20 cellular contexts compared by ENCODE assay signal in the genomic region with DNA sequence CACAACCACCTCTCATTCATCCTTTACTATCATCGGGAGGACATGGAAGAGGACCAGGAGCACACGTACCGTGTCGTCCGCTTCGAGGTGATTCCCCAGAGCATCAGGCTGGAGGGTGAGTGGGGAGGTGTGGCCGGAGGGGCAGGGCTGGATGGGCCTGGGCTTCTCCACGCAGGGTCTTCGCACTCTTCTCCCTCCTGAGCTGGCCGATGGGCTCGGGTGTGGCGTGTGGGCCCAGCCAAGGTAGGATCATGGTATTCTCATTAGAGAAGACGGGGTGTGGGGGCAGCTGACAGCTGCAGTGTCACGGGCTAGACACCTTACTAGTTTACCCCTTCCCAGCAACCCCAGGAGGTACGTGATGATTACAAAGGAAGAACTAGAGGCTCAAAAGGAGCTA. TPM values are rescaled to one million over a fixed set of nuclear protein-coding genes. Genes with fewer than 3 reads are reported as not detected.
A peak's percentile ranks its signal among the peaks of the same experiment; 100 is the strongest.
DNase-seq lines count a peak whose midpoint lies in the region; ATAC-seq and TF ChIP-seq lines count a peak whose summit lies in the region.
"Had no signal": no experiment of that assay in that cellular context is flagged by ENCODE, and none has a peak within 500 bp of the region (broad histone marks: within the 10 kb centered on the region; RNA-seq: fewer than 3 reads in every experiment).

No MANE protein-coding gene starts in this region.

- DNase-seq in activated T-cell treated with anti-CD3 and anti-CD28 coated beads, Interleukin-2, amount 50 U/mL, for 24 hours, result no peak
- DNase-seq in activated T-cell treated with anti-CD3 and anti-CD28 coated beads, Interleukin-2, amount 50 U/mL, for 4 hours, result no peak
- DNase-seq in RWPE2 (ENCODE audit: low spot score), result peak; percentile 69
- DNase-seq in islet precursor cell, result peak; percentile 38
- peak; percentile 42 for DNase-seq in sciatic nerve (ENCODE audit: low spot score)
- no peak for DNase-seq in foreskin melanocyte
- no peak for DNase-seq in RPMI8226
- DNase-seq: CD8-positive, alpha-beta memory T cell; COR-L47; DMS 273 treated with DMSO at 0.1 percent for 48 hours; DMS53; DND-41; EL had no signal

- no peak for ATAC-seq in activated T-cell treated with anti-CD3 and anti-CD28 coated beads, Interleukin-2, amount 50 U/mL, for 4 hours
- ATAC-seq in RWPE2 (ENCODE audit: low read depth) (no peak), sciatic nerve (no peak), GM21576 (IDR thresholded peaks at IDR 0.05; ENCODE audit: unreplicated experiment) (no peak)
- ATAC-seq: A549, GM12878 had no signal

- H3K27ac ChIP-seq in RWPE2 (ENCODE audit: poor library complexity, severe bottlenecking), result no peak overlapping the region
- H3K27ac ChIP-seq: 22Rv1, A549, BLaER1 had no signal

- H3K4me3 ChIP-seq in RWPE2 (ENCODE audit: severe bottlenecking), result no peak overlapping the region
- H3K4me3 ChIP-seq: A549, BLaER1, GM12878, HAP-1 had no signal

- H3K4me1 ChIP-seq in RWPE2 (ENCODE audit: insufficient read depth, poor library complexity, severe bottlenecking), result no peaks in the 10 kb centered on the region
- H3K4me1 ChIP-seq: A549, HAP-1 had no signal

- H3K36me3 Mint-ChIP-seq in activated T-cell treated with anti-CD3 and anti-CD28 coated beads, Interleukin-2, amount 50 U/mL, for 24 hours (ENCODE audit: low read depth), result peaks cover 97% of the 10 kb centered on the region
- peaks cover 62% of the 10 kb centered on the region for H3K36me3 Mint-ChIP-seq in activated T-cell treated with anti-CD3 and anti-CD28 coated beads, Interleukin-2, amount 50 U/mL, for 4 hours (ENCODE audit: insufficient read depth)

- peak overlapping the region; percentile 19 for H3K27ac Mint-ChIP-seq in activated T-cell treated with anti-CD3 and anti-CD28 coated beads, Interleukin-2, amount 50 U/mL, for 24 hours

- H3K4me3 Mint-ChIP-seq in activated T-cell treated with anti-CD3 and anti-CD28 coated beads, Interleukin-2, amount 50 U/mL, for 24 hours, result no peak overlapping the region
- no peak overlapping the region for H3K4me3 Mint-ChIP-seq in activated T-cell treated with anti-CD3 and anti-CD28 coated beads, Interleukin-2, amount 50 U/mL, for 4 hours
- H3K4me3 Mint-ChIP-seq: CD14-positive monocyte; CD8-positive, alpha-beta memory T cell had no signal

- H3K4me1 Mint-ChIP-seq in activated T-cell treated with anti-CD3 and anti-CD28 coated beads, Interleukin-2, amount 50 U/mL, for 24 hours (ENCODE audit: low read depth), result no peaks in the 10 kb centered on the region
- H3K4me1 Mint-ChIP-seq in activated T-cell treated with anti-CD3 and anti-CD28 coated beads, Interleukin-2, amount 50 U/mL, for 4 hours (ENCODE audit: low read depth), result no peaks in the 10 kb centered on the region
- H3K4me1 Mint-ChIP-seq: CD14-positive monocyte had no signal

- no peaks in the 10 kb centered on the region for H3K27me3 ChIP-seq in RWPE2 (ENCODE audit: insufficient read depth, poor library complexity, severe bottlenecking)
- H3K27me3 ChIP-seq: BLaER1 had no signal

- H3K27me3 Mint-ChIP-seq in activated T-cell treated with anti-CD3 and anti-CD28 coated beads, Interleukin-2, amount 50 U/mL, for 24 hours, result no peaks in the 10 kb centered on the region
- H3K27me3 Mint-ChIP-seq in activated T-cell treated with anti-CD3 and anti-CD28 coated beads, Interleukin-2, amount 50 U/mL, for 4 hours (ENCODE audit: low read depth), result no peaks in the 10 kb centered on the region
- H3K27me3 Mint-ChIP-seq: CD8-positive, alpha-beta memory T cell had no signal

- intact Hi-C loops in sciatic nerve (cut with DNase I), result no loop called here

- peaks cover 96% of the 10 kb centered on the region for H3K36me3 ChIP-seq in RWPE2 (ENCODE audit: low read depth)

- H3K9me3 ChIP-seq in RWPE2 (ENCODE audit: severe bottlenecking), result no peaks in the 10 kb centered on the region
- H3K9me3 ChIP-seq: A549, BLaER1, HAP-1 had no signal

- no peaks in the 10 kb centered on the region for H3K9me3 Mint-ChIP-seq in activated T-cell treated with anti-CD3 and anti-CD28 coated beads, Interleukin-2, amount 50 U/mL, for 24 hours
- no peaks in the 10 kb centered on the region for H3K9me3 Mint-ChIP-seq in activated T-cell treated with anti-CD3 and anti-CD28 coated beads, Interleukin-2, amount 50 U/mL, for 4 hours
- H3K9me3 Mint-ChIP-seq: CD8-positive, alpha-beta memory T cell had no signal

- no peak for TF ChIP-seq CTCF in RWPE2 (IDR thresholded peaks at IDR 0.05; ENCODE audit: poor library complexity, severe bottlenecking)

RNA-seq across cellular contexts. Expression of a gene that starts 33.5 kb away (rescaled TPM):
- total RNA-seq in activated T-cell treated with anti-CD3 and anti-CD28 coated beads, Interleukin-2, amount 50 U/mL, for 4 hours, result 10 to 100 TPM; 43.5 to 48.6 (median 44.4) TPM
- 42.9 TPM for total RNA-seq in sciatic nerve

Comparison
In these comparisons a context has a peak if more than half of its experiments do, and no peak if none do; other contexts are left out.
1. DNase-seq: peak in RWPE2 (single experiment), islet precursor cell (single experiment) and sciatic nerve (single experiment); none in activated T-cell treated with anti-CD3 and anti-CD28 coated beads, Interleukin-2, amount 50 U/mL, for 24 hours (single experiment), activated T-cell treated with anti-CD3 and anti-CD28 coated beads, Interleukin-2, amount 50 U/mL, for 4 hours (single experiment), foreskin melanocyte (single experiment) and RPMI8226 (single experiment).